In genomic region chr13:94280845-94281244, GRCh38 we compare ENCODE assay signal across 35 cellular contexts.
"Had no signal": no experiment of that assay in that cellular context is flagged by ENCODE, and none has a peak within 500 bp of the region (broad histone marks: within the 10 kb centered on the region; RNA-seq: fewer than 3 reads in every experiment).

No MANE protein-coding gene starts in this region.

- H3K36me3 Mint-ChIP-seq: activated CD4-positive, alpha-beta memory T cell treated with anti-CD3 and anti-CD28 coated beads for 36 hours; activated CD8-positive, alpha-beta memory T cell treated with anti-CD3 and anti-CD28 coated beads, Interleukin-2, amount 10 ng/mL, durations not matched to agents 7 days and 5 days had no signal

- DNase-seq: activated CD4-positive, alpha-beta memory T cell treated with anti-CD3 and anti-CD28 coated beads for 36 hours; activated CD4-positive, alpha-beta T cell treated with anti-CD3 and anti-CD28 coated beads for 36 hours; activated CD4-positive, alpha-beta T cell treated with anti-CD3 and anti-CD28 coated beads, Interleukin-2, amount 10 ng/mL, durations not matched to agents 24 days and 14 days; activated CD4-positive, CD25-positive, alpha-beta regulatory T cell; activated CD4-positive, CD25-positive, alpha-beta regulatory T cell treated with anti-CD3 and anti-CD28 coated beads, Interleukin-2, amount 50 U/mL, for 72 hours; activated CD8-positive, alpha-beta memory T cell treated with anti-CD3 and anti-CD28 coated beads, Interleukin-2, amount 10 ng/mL, durations not matched to agents 7 days and 5 days; activated CD8-positive, alpha-beta memory T cell treated with anti-CD3 and anti-CD28 coated beads, Interleukin-2, amount 50 U/mL, for 4 hours; activated CD8-positive, alpha-beta T cell treated with anti-CD3 and anti-CD28 coated beads, Interleukin-2, amount 10 ng/mL, durations not matched to agents 7 days and 5 days; activated effector memory CD4-positive, alpha-beta T cell treated with anti-CD3 and anti-CD28 coated beads, Interleukin-2, amount 50 U/mL, for 16 hours; activated naive CD4-positive, alpha-beta T cell treated with anti-CD3 and anti-CD28 coated beads for 36 hours; activated naive CD8-positive, alpha-beta T cell treated with anti-CD3 and anti-CD28 coated beads for 36 hours; activated naive CD8-positive, alpha-beta T cell treated with anti-CD3 and anti-CD28 coated beads, Interleukin-2, amount 50 U/mL, for 24 hours; activated T-cell treated with anti-CD3 and anti-CD28 coated beads, Interleukin-2, amount 50 U/mL, for 1 hour; activated T-cell treated with anti-CD3 and anti-CD28 coated beads, Interleukin-2, amount 50 U/mL, for 48 hours; adrenal gland; amygdala; aorta; cortex of kidney; dermis blood vessel endothelial cell; effector CD4-positive, alpha-beta T cell; effector memory CD8-positive, alpha-beta T cell; erythroblast; foreskin keratinocyte; gastrocnemius medialis; glutamatergic neuron; heart left ventricle; T1000 had no signal

- H3K4me3 ChIP-seq: adrenal gland, esophagus muscularis mucosa, gastrocnemius medialis, heart left ventricle had no signal

- H3K27me3 Mint-ChIP-seq: activated naive CD8-positive, alpha-beta T cell treated with anti-CD3 and anti-CD28 coated beads, Interleukin-2, amount 50 U/mL, for 24 hours had no signal

- H3K9me3 ChIP-seq: adrenal gland, gastrocnemius medialis had no signal

- H3K36me3 ChIP-seq: adrenal gland, brain microvascular endothelial cell, esophagus muscularis mucosa, gastrocnemius medialis, heart left ventricle had no signal

- H3K27me3 ChIP-seq: adrenal gland, brain microvascular endothelial cell, esophagus muscularis mucosa, gastrocnemius medialis, heart left ventricle had no signal

- H3K4me3 Mint-ChIP-seq: activated CD4-positive, alpha-beta memory T cell treated with anti-CD3 and anti-CD28 coated beads for 36 hours; activated CD4-positive, alpha-beta T cell treated with anti-CD3 and anti-CD28 coated beads for 36 hours; activated CD4-positive, alpha-beta T cell treated with anti-CD3 and anti-CD28 coated beads, Interleukin-2, amount 10 ng/mL, durations not matched to agents 24 days and 14 days; activated CD8-positive, alpha-beta memory T cell treated with anti-CD3 and anti-CD28 coated beads, Interleukin-2, amount 10 ng/mL, durations not matched to agents 7 days and 5 days; activated CD8-positive, alpha-beta T cell treated with anti-CD3 and anti-CD28 coated beads, Interleukin-2, amount 10 ng/mL, durations not matched to agents 7 days and 5 days; activated naive CD4-positive, alpha-beta T cell treated with anti-CD3 and anti-CD28 coated beads for 36 hours; activated naive CD4-positive, alpha-beta T cell treated with anti-CD3 and anti-CD28 coated beads, Interleukin-2, amount 50 U/mL, for 24 hours; activated naive CD8-positive, alpha-beta T cell treated with anti-CD3 and anti-CD28 coated beads for 36 hours; activated naive CD8-positive, alpha-beta T cell treated with anti-CD3 and anti-CD28 coated beads, Interleukin-2, amount 50 U/mL, for 24 hours; activated T-helper 1 cell treated with anti-CD3 and anti-CD28 coated beads, Interleukin-12 subunit alpha, Interleukin-12 subunit beta, Interleukin-2, Interleukin-4 antibody, amounts not matched to agents 30 ng/mL and 10 ng/mL and 1 ng/mL, durations not matched to agents 14 hours and 24 hours and 36 hours; central memory CD8-positive, alpha-beta T cell; effector memory CD8-positive, alpha-beta T cell; T-helper 1 cell treated with Interleukin-12 subunit alpha and Interleukin-12 subunit beta and Interleukin-4 antibody, amounts not matched to agents 30 μg/mL and 1 μg/mL, for 36 hours; T-helper 2 cell treated with Interferon-gamma antibody and Interleukin-4, amounts not matched to agents 5 μg/mL and 100 μg/mL, for 36 hours had no signal

- H3K27ac Mint-ChIP-seq: activated CD4-positive, alpha-beta memory T cell treated with anti-CD3 and anti-CD28 coated beads for 36 hours; activated CD4-positive, alpha-beta T cell treated with anti-CD3 and anti-CD28 coated beads for 36 hours; activated CD4-positive, alpha-beta T cell treated with anti-CD3 and anti-CD28 coated beads, Interleukin-2, amount 10 ng/mL, durations not matched to agents 24 days and 14 days; activated CD8-positive, alpha-beta memory T cell treated with anti-CD3 and anti-CD28 coated beads, Interleukin-2, amount 10 ng/mL, durations not matched to agents 7 days and 5 days; activated CD8-positive, alpha-beta T cell treated with anti-CD3 and anti-CD28 coated beads, Interleukin-2, amount 10 ng/mL, durations not matched to agents 7 days and 5 days; activated naive CD4-positive, alpha-beta T cell treated with anti-CD3 and anti-CD28 coated beads for 36 hours; activated naive CD4-positive, alpha-beta T cell treated with anti-CD3 and anti-CD28 coated beads, Interleukin-2, amount 50 U/mL, for 24 hours; activated naive CD8-positive, alpha-beta T cell treated with anti-CD3 and anti-CD28 coated beads for 36 hours; activated naive CD8-positive, alpha-beta T cell treated with anti-CD3 and anti-CD28 coated beads, Interleukin-2, amount 50 U/mL, for 24 hours; activated T-helper 1 cell treated with anti-CD3 and anti-CD28 coated beads, Interleukin-12 subunit alpha, Interleukin-12 subunit beta, Interleukin-2, Interleukin-4 antibody, amounts not matched to agents 30 ng/mL and 10 ng/mL and 1 ng/mL, durations not matched to agents 14 hours and 24 hours and 36 hours; activated T-helper 2 cell treated with anti-CD3 and anti-CD28 coated beads, Interferon-gamma antibody, Interleukin-2, Interleukin-4, amounts not matched to agents 10 μg/mL and 5 μg/mL and 100 μg/mL, durations not matched to agents 14 hours and 24 hours and 36 hours; effector memory CD8-positive, alpha-beta T cell; T-helper 1 cell treated with Interleukin-12 subunit alpha and Interleukin-12 subunit beta and Interleukin-4 antibody, amounts not matched to agents 30 μg/mL and 1 μg/mL, for 36 hours; T-helper 2 cell treated with Interferon-gamma antibody and Interleukin-4, amounts not matched to agents 5 μg/mL and 100 μg/mL, for 36 hours had no signal

- H3K9me3 Mint-ChIP-seq: activated T-helper 2 cell treated with anti-CD3 and anti-CD28 coated beads, Interferon-gamma antibody, Interleukin-2, Interleukin-4, amounts not matched to agents 10 μg/mL and 5 μg/mL and 100 μg/mL, durations not matched to agents 14 hours and 24 hours and 36 hours; effector memory CD8-positive, alpha-beta T cell had no signal

- H3K27ac ChIP-seq: adrenal gland, brain microvascular endothelial cell, esophagus muscularis mucosa, foreskin keratinocyte, gastrocnemius medialis, heart left ventricle had no signal

- H3K4me1 ChIP-seq: adrenal gland, esophagus muscularis mucosa, foreskin keratinocyte, gastrocnemius medialis, heart left ventricle had no signal

- ATAC-seq: activated CD4-positive, alpha-beta T cell treated with anti-CD3 and anti-CD28 coated beads for 36 hours; activated CD8-positive, alpha-beta memory T cell treated with anti-CD3 and anti-CD28 coated beads, Interleukin-2, amount 10 ng/mL, durations not matched to agents 7 days and 5 days; activated CD8-positive, alpha-beta T cell treated with anti-CD3 and anti-CD28 coated beads, Interleukin-2, amount 10 ng/mL, durations not matched to agents 7 days and 5 days; activated naive CD8-positive, alpha-beta T cell treated with anti-CD3 and anti-CD28 coated beads, Interleukin-2, amount 50 U/mL, for 24 hours; effector memory CD8-positive, alpha-beta T cell; gastrocnemius medialis; heart left ventricle had no signal

- H3K4me1 Mint-ChIP-seq: activated CD4-positive, alpha-beta T cell treated with anti-CD3 and anti-CD28 coated beads for 36 hours; activated CD4-positive, alpha-beta T cell treated with anti-CD3 and anti-CD28 coated beads, Interleukin-2, amount 10 ng/mL, durations not matched to agents 24 days and 14 days; activated CD8-positive, alpha-beta memory T cell treated with anti-CD3 and anti-CD28 coated beads, Interleukin-2, amount 10 ng/mL, durations not matched to agents 7 days and 5 days; activated naive CD4-positive, alpha-beta T cell treated with anti-CD3 and anti-CD28 coated beads, Interleukin-2, amount 50 U/mL, for 24 hours; activated naive CD8-positive, alpha-beta T cell treated with anti-CD3 and anti-CD28 coated beads for 36 hours; activated naive CD8-positive, alpha-beta T cell treated with anti-CD3 and anti-CD28 coated beads, Interleukin-2, amount 50 U/mL, for 24 hours had no signal
